Comparison of ENCODE assay signal across 8 cellular contexts in the genomic region with DNA sequence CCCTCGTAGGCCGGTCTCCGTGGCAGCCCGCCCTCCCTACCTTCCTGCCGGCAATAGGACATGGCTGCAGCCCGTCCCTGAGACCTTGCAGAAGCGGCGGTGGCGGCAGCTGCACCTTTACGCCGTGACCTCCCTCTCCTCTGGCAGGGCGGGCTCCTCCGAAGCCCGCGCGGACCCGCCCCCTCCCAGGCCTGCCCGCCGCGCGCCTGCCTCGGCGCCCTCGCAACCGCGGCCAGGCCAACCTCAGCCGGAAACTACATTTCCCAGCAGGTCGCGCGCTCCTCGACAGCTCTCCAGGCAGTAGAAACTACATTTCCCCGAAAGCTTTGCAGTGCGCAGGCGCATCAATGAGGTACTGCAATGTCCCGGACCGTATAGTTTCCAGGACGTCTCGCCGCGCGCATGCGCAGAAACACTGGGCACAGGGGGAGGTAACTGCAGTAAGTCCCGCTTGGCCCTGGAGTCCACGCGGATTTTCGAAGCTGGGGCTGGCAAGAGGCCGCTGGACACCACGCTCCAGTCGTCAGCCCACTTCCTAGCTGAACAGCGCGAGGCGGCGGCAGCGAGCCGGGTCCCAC. TPM values are rescaled to one million over a fixed set of nuclear protein-coding genes. Genes with fewer than 3 reads are reported as not detected.
DNase-seq lines count a peak whose midpoint lies in the region; ATAC-seq and TF ChIP-seq lines count a peak whose summit lies in the region.

TSS of gene CHCHD4 (minus strand) at position 256 of the 578 bp plus-strand sequence. CDS start at position 62, 194 bp downstream.
A gene with protein sequence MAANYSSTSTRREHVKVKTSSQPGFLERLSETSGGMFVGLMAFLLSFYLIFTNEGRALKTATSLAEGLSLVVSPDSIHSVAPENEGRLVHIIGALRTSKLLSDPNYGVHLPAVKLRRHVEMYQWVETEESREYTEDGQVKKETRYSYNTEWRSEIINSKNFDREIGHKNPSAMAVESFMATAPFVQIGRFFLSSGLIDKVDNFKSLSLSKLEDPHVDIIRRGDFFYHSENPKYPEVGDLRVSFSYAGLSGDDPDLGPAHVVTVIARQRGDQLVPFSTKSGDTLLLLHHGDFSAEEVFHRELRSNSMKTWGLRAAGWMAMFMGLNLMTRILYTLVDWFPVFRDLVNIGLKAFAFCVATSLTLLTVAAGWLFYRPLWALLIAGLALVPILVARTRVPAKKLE (plus strand): TSS at position 438 of the 578 bp plus-strand sequence. CDS start 142 bp downstream, outside the sequence.

- ATAC-seq in GM19043 (IDR thresholded peaks at IDR 0.05; ENCODE audit: low read depth, unreplicated experiment) (peak; percentile 85), HG03378 (IDR thresholded peaks at IDR 0.05; ENCODE audit: unreplicated experiment) (peak; percentile 91)

- H3K4me3 ChIP-seq in AG10803 (ENCODE audit: low read length) (peak within 1 kb of the TSS; percentile 99), kidney epithelial cell (ENCODE audit: low read depth, low read length) (peak within 1 kb of the TSS; percentile 68)

- no peaks in the 10 kb centered on the region for H3K27me3 ChIP-seq in kidney epithelial cell (ENCODE audit: control insufficient read depth, insufficient read depth, low read length)

- H3K36me3 ChIP-seq in kidney epithelial cell (ENCODE audit: control insufficient read depth, insufficient read depth, low read length), result peaks cover 2% of the 10 kb centered on the region

- no peak for TF ChIP-seq CTCF in AG10803 (conservative IDR thresholded peaks at IDR 0.05; ENCODE audit: low read length)
- TF ChIP-seq CTCF in kidney epithelial cell (IDR thresholded peaks at IDR 0.05; ENCODE audit: insufficient read depth, low read length, poor library complexity, severe bottlenecking), result no peak

- DNase-seq in AG10803 (ENCODE audit: low read depth) (peak; percentile 99), NCI-H460 (ENCODE audit: extremely low read depth, low read depth) (peak; percentile 97), cerebellum (ENCODE audit: low spot score) (peak; percentile 98), kidney epithelial cell (ENCODE audit: low read depth) (peak; percentile 98)
- peak; percentile 98 for DNase-seq in activated CD4-positive, alpha-beta T cell treated with anti-CD3 and anti-CD28 coated beads for 1 hour
- DNase-seq in stimulated activated CD4-positive, alpha-beta T cell treated with anti-CD3 and anti-CD28 coated beads, Interleukin-15, amount 100 ng/mL, for 48 hours (ENCODE audit: low read depth in 2 of 2), result peak; percentile 95 to 97

RNA-seq across cellular contexts. Expression of gene CHCHD4, which starts in this region (rescaled TPM):
- 28.3 and 32.5 TPM in 2 replicates for total RNA-seq in NCI-H460 (2014; rRNA removed; shearing (Covaris generic))
- polyA plus RNA-seq in NCI-H460 (2014; cell fraction: nucleus; rRNA removed), result 31.8 and 32.4 TPM in 2 replicates
- total RNA-seq in cerebellum, result 5.4 TPM
- total RNA-seq in kidney epithelial cell, result 18.4 and 20.7 TPM in 2 replicates

RNA-seq across cellular contexts. Expression of the second gene that starts in this region (rescaled TPM):
- 42.8 and 53.4 TPM in 2 replicates for total RNA-seq in NCI-H460 (2014; rRNA removed; shearing (Covaris generic))
- 37.7 and 43.7 TPM in 2 replicates for polyA plus RNA-seq in NCI-H460 (2014; cell fraction: nucleus; rRNA removed)
- total RNA-seq in cerebellum (39.0 TPM), kidney epithelial cell (79.5 and 83.7 TPM in 2 replicates)

Comparison
In these comparisons a context has a peak if more than half of its experiments do, and no peak if none do; other contexts are left out.
1. Peak in every context shown above with its lines: DNase-seq, ATAC-seq and H3K4me3 ChIP-seq.